Comparison of ENCODE assay signal across 34 cellular contexts in genomic region chr2:170743530-170744239, GRCh38. TPM values are rescaled to one million over a fixed set of nuclear protein-coding genes. Genes with fewer than 3 reads are reported as not detected.
A peak's percentile ranks its signal among the peaks of the same experiment; 100 is the strongest.
DNase-seq lines count a peak whose midpoint lies in the region; ATAC-seq, FAIRE-seq and TF ChIP-seq lines count a peak whose summit lies in the region.
"Had no signal": no experiment of that assay in that cellular context is flagged by ENCODE, and none has a peak within 500 bp of the region (broad histone marks: within the 10 kb centered on the region; RNA-seq: fewer than 3 reads in every experiment).

No MANE protein-coding gene starts in this region.

- in situ Hi-C loops in K562 (cut with MboI), result no loop called here
- in situ Hi-C loops in mammary epithelial cell (cut with MboI; ENCODE audit: low sequenced_read_pairs in 2 of 2), result no loop called here

- H3K36me3 Mint-ChIP-seq in MCF 10A (ENCODE audit: insufficient read depth, unreplicated experiment), result no peaks in the 10 kb centered on the region

- DNase-seq in MCF 10A (ENCODE audit: unreplicated experiment) (peak; percentile 39), breast epithelium (ENCODE audit: low spot score in 2 of 2) (no peak), K562 (ENCODE audit: extremely low read depth in 1 of 4, low spot score in 3 of 4) (peak; percentile 92 to 94 (median 92)), right lobe of liver (no peak), upper lobe of right lung (no peak), dermis blood vessel endothelial cell (no peak), mammary epithelial cell (no peak), nucleus accumbens (lab: John Stamatoyannopoulos, UW) (no peak)
- DNase-seq: activated CD8-positive, alpha-beta memory T cell treated with anti-CD3 and anti-CD28 coated beads, Interleukin-2, amount 50 U/mL, for 48 hours; activated CD8-positive, alpha-beta T cell treated with anti-CD3 and anti-CD28 coated beads for 36 hours; activated naive CD4-positive, alpha-beta T cell treated with Interleukin-2 at 50 U/mL for 16 hours; AML-193; CD4-positive, alpha-beta T cell; GM23248; kidney; MM.1S; NCI-H1417 treated with DMSO at 0.1 percent for 48 hours; NCI-H2081 treated with DMSO at 0.1 percent for 48 hours; NCI-H345; pancreas; Peyer's patch; SIG-M5; stimulated activated naive CD4-positive, alpha-beta T cell had no signal

- H3K79me2 ChIP-seq in K562 (ENCODE audit: control insufficient read depth, insufficient read depth, low read length) (0 out of 3 replicates have a peak, but pooled peaks cover 2% of the 10 kb centered on the region), mammary epithelial cell (ENCODE audit: insufficient read depth, low read length) (no peaks in the 10 kb centered on the region)

- peak; percentile 49 for TF ChIP-seq EP300 in K562 (IDR thresholded peaks at IDR 0.05; ENCODE audit: low read length)

- peak overlapping the region; percentile 65 to 74; a peak in 3 of 4 replicates for H3K9ac ChIP-seq in K562 (ENCODE audit: insufficient read depth in 1 of 2, low read depth in 2 of 2, low read length in 2 of 2)
- no peak overlapping the region for H3K9ac ChIP-seq in mammary epithelial cell (ENCODE audit: insufficient read depth, low read length)
- H3K9ac ChIP-seq: GM23248 had no signal

- H3K9me3 ChIP-seq in breast epithelium, result no peaks in the 10 kb centered on the region
- no peaks in the 10 kb centered on the region for H3K9me3 ChIP-seq in K562 (replicated peaks; ENCODE audit: control insufficient read depth, insufficient read depth, low read depth, low read length)
- H3K9me3 ChIP-seq in right lobe of liver, result no peaks in the 10 kb centered on the region
- H3K9me3 ChIP-seq in upper lobe of right lung, result no peaks in the 10 kb centered on the region
- H3K9me3 ChIP-seq in mammary epithelial cell (replicated peaks; ENCODE audit: insufficient read depth, low read length), result no peaks in the 10 kb centered on the region
- H3K9me3 ChIP-seq: pancreas, Peyer's patch, thoracic aorta, uterus had no signal

- peaks cover 39% of the 10 kb centered on the region for H3K4me1 Mint-ChIP-seq in MCF 10A (ENCODE audit: insufficient read depth, unreplicated experiment)
- H3K4me1 Mint-ChIP-seq: central memory CD8-positive, alpha-beta T cell had no signal

- no peaks in the 10 kb centered on the region for H3K27me3 Mint-ChIP-seq in MCF 10A (ENCODE audit: insufficient read depth, unreplicated experiment)

- peak overlapping the region; percentile 95 for H3K27ac Mint-ChIP-seq in MCF 10A (ENCODE audit: low read depth, unreplicated experiment)
- H3K27ac Mint-ChIP-seq: activated CD8-positive, alpha-beta T cell treated with anti-CD3 and anti-CD28 coated beads for 36 hours; activated T-helper 1 cell treated with anti-CD3 and anti-CD28 coated beads, Interleukin-12 subunit alpha, Interleukin-12 subunit beta, Interleukin-2, Interleukin-4 antibody, amounts not matched to agents 30 ng/mL and 10 ng/mL and 1 ng/mL, durations not matched to agents 14 hours and 24 hours and 36 hours; CD4-positive, alpha-beta T cell; dendritic cell treated with granulocyte-macrophage colony-stimulating factor and Interleukin-4, amounts not matched to agents 40 ng/mL and 50 ng/mL, for 4 days; T-helper 2 cell treated with Interferon-gamma antibody and Interleukin-4, amounts not matched to agents 5 μg/mL and 100 μg/mL, for 36 hours had no signal

- no peak for TF ChIP-seq RAD21 in K562 (CRISPR knock-in tag; conservative IDR thresholded peaks at IDR 0.05 in 1 of 2, IDR thresholded peaks at IDR 0.05 in 1 of 2)

- no peaks in the 10 kb centered on the region for H4K20me1 ChIP-seq in K562 (replicated peaks; ENCODE audit: control insufficient read depth, insufficient read depth, low read length)
- no peaks in the 10 kb centered on the region for H4K20me1 ChIP-seq in mammary epithelial cell (ENCODE audit: insufficient read depth, low read length)

- H3K4me3 Mint-ChIP-seq in MCF 10A (ENCODE audit: unreplicated experiment), result peak overlapping the region; percentile 48
- H3K4me3 Mint-ChIP-seq: activated CD8-positive, alpha-beta T cell treated with anti-CD3 and anti-CD28 coated beads for 36 hours; activated T-helper 1 cell treated with anti-CD3 and anti-CD28 coated beads, Interleukin-12 subunit alpha, Interleukin-12 subunit beta, Interleukin-2, Interleukin-4 antibody, amounts not matched to agents 30 ng/mL and 10 ng/mL and 1 ng/mL, durations not matched to agents 14 hours and 24 hours and 36 hours; CD4-positive, alpha-beta T cell; central memory CD8-positive, alpha-beta T cell; dendritic cell treated with granulocyte-macrophage colony-stimulating factor and Interleukin-4, amounts not matched to agents 40 ng/mL and 50 ng/mL, for 4 days; T-helper 2 cell treated with Interferon-gamma antibody and Interleukin-4, amounts not matched to agents 5 μg/mL and 100 μg/mL, for 36 hours had no signal

- POLR2A ChIA-PET in MCF 10A (lab: Yijun Ruan, JAX) (interaction anchor here (0.6 to 2.0 kb wide), 8 partner anchors 8 to 1204 kb away, joined by 3 to 8 read pairs (median 4); partner anchors contain the start of gene ERICH2), K562 (lab: Yijun Ruan, JAX) (interaction anchor here (0.6 to 1.9 kb wide), 8 partner anchors 19 to 1221 kb away, joined by 3 to 8 read pairs (median 4); partner anchors contain the start of gene ERICH2)

- TSS peak; percentile 66 for BruUV-seq in MCF 10A (replicated peaks; lab: Mats Ljungman, UMichigan)
- no TSS peak for BruUV-seq in K562 (replicated peaks; lab: Mats Ljungman, UMichigan)
- BruUV-seq in mammary epithelial cell (replicated peaks; lab: Mats Ljungman, UMichigan), result no TSS peak

- H2AFZ ChIP-seq in K562 (ENCODE audit: low read depth, low read length) (peak overlapping the region; percentile 93), mammary epithelial cell (ENCODE audit: low read depth, low read length) (no peak overlapping the region)
- H2AFZ ChIP-seq: GM23248 had no signal

- intact Hi-C loops in MCF 10A (cut with micrococcal nuclease), result no loop called here
- intact Hi-C loops in breast epithelium (cut with DNase I; ENCODE audit: low total_unique reads), result no loop called here
- intact Hi-C loops in K562 (cut with micrococcal nuclease), result loop anchor here (2.0 kb wide), 1 partner anchor 27 kb away; the partner anchor contains the start of gene ERICH2
- intact Hi-C loops in right lobe of liver (cut with DNase I), result no loop called here
- intact Hi-C loops in upper lobe of right lung (cut with DNase I), result no loop called here
- intact Hi-C loops in mammary epithelial cell (cut with micrococcal nuclease), result no loop called here

- CTCF ChIA-PET in MCF 10A (lab: Yijun Ruan, JAX) (interaction anchor here (0.7 kb wide), 2 partner anchors 9 to 1832 kb away, joined by 3 to 4 read pairs; no protein-coding TSS in a partner anchor), K562 (lab: Yijun Ruan, JAX; ENCODE audit: low intra/inter-chr PET ratio) (interaction anchor here (0.6 kb wide), 1 partner anchor 532 kb away, joined by 3 read pairs; no protein-coding TSS in a partner anchor), mammary epithelial cell (lab: Charles Lee; ENCODE audit: low non-redundant PET) (no interaction called here)

- H3K4me1 ChIP-seq in breast epithelium, result no peaks in the 10 kb centered on the region
- H3K4me1 ChIP-seq in K562 (replicated peaks in 1 of 2; ENCODE audit: control insufficient read depth in 2 of 2, insufficient read depth in 2 of 2, low read length in 2 of 2), result peaks cover 33 to 57% of the 10 kb centered on the region in 2 experiments; a peak in 4 of 5 replicates
- peaks cover 0 to 9% (median 2%) of the 10 kb centered on the region in 4 donors for H3K4me1 ChIP-seq in right lobe of liver
- peaks cover 4% of the 10 kb centered on the region for H3K4me1 ChIP-seq in upper lobe of right lung
- H3K4me1 ChIP-seq in mammary epithelial cell (ENCODE audit: insufficient read depth, low read length), result peaks cover 19% of the 10 kb centered on the region
- H3K4me1 ChIP-seq: pancreas, Peyer's patch, uterus had no signal

- dilution Hi-C loops in mammary epithelial cell (cut with HindIII; ENCODE audit: low sequenced_read_pairs), result no loop called here

- 6% methylated on average over 8 of the region's 8 CpGs for WGBS in K562 (ENCODE audit: insufficient coverage, low coverage, missing lambda C conversion rate)
- 48% methylated on average over 7 of the region's 8 CpGs for WGBS in right lobe of liver (ENCODE audit: insufficient coverage, low coverage, low lambda C conversion rate, missing lambda C conversion rate)
- WGBS in mammary epithelial cell (ENCODE audit: low coverage, missing lambda C conversion rate), result 60% methylated on average over 6 of the region's 8 CpGs

- H3K36me3 ChIP-seq in breast epithelium (no peaks in the 10 kb centered on the region), K562 (ENCODE audit: control insufficient read depth, insufficient read depth, low read length) (no peaks in the 10 kb centered on the region), right lobe of liver (no peaks in the 10 kb centered on the region), upper lobe of right lung (no peaks in the 10 kb centered on the region), mammary epithelial cell (ENCODE audit: insufficient read depth, low read length) (no peaks in the 10 kb centered on the region)
- H3K36me3 ChIP-seq: pancreas, Peyer's patch, thoracic aorta, uterus had no signal

- H3K27me3 ChIP-seq in breast epithelium, result no peaks in the 10 kb centered on the region
- no peaks in the 10 kb centered on the region for H3K27me3 ChIP-seq in K562 (ENCODE audit: control insufficient read depth in 2 of 2, insufficient read depth in 2 of 2, low read length in 2 of 2)
- no peaks in the 10 kb centered on the region for H3K27me3 ChIP-seq in right lobe of liver
- no peaks in the 10 kb centered on the region for H3K27me3 ChIP-seq in upper lobe of right lung
- no peaks in the 10 kb centered on the region for H3K27me3 ChIP-seq in mammary epithelial cell (ENCODE audit: insufficient read depth, low read length)
- H3K27me3 ChIP-seq: pancreas, Peyer's patch, uterus had no signal

- peak; percentile 88 for FAIRE-seq in K562 (lab: Jason Lieb, UNC)
- FAIRE-seq: A204.1, D721Med, kidney, pancreas had no signal

- H3K27ac ChIP-seq in breast epithelium, result no peak overlapping the region
- H3K27ac ChIP-seq in K562 (ENCODE audit: extremely low read depth, low read depth, low read length), result peak overlapping the region; percentile 89
- H3K27ac ChIP-seq in right lobe of liver, result peak overlapping the region in 2 of 3 donors; percentile 32 to 56
- H3K27ac ChIP-seq in upper lobe of right lung, result peak overlapping the region; percentile 58
- H3K27ac ChIP-seq in mammary epithelial cell (ENCODE audit: insufficient read depth, low read depth, low read length), result no peak overlapping the region
- H3K27ac ChIP-seq: GM23248, pancreas, Peyer's patch, skin epidermis, thoracic aorta, uterus had no signal

- TF ChIP-seq CTCF in MCF 10A (IDR thresholded peaks at IDR 0.05; ENCODE audit: unreplicated experiment), result no peak
- TF ChIP-seq CTCF in breast epithelium (IDR thresholded peaks at IDR 0.05), result no peak
- TF ChIP-seq CTCF in K562 (IDR thresholded peaks at IDR 0.05 in 2 of 3, conservative IDR thresholded peaks at IDR 0.05 in 1 of 3; ENCODE audit: insufficient read depth in 2 of 3, low read depth in 1 of 3, low read length in 3 of 3), result no peak
- no peak for TF ChIP-seq CTCF in right lobe of liver (IDR thresholded peaks at IDR 0.05)
- TF ChIP-seq CTCF in upper lobe of right lung (IDR thresholded peaks at IDR 0.05), result no peak
- no peak for TF ChIP-seq CTCF in mammary epithelial cell (conservative IDR thresholded peaks at IDR 0.05 in 1 of 2, IDR thresholded peaks at IDR 0.05 in 1 of 2; ENCODE audit: extremely low read depth in 1 of 2, insufficient read depth in 1 of 2, low read depth in 1 of 2, low read length in 2 of 2)

- H3K4me2 ChIP-seq in K562 (ENCODE audit: insufficient read depth, low read length) (peak overlapping the region; percentile 84), mammary epithelial cell (ENCODE audit: insufficient read depth, low read depth, low read length) (no peak overlapping the region)

- H3K9me3 Mint-ChIP-seq in MCF 10A (ENCODE audit: unreplicated experiment), result no peaks in the 10 kb centered on the region
- H3K9me3 Mint-ChIP-seq: activated CD8-positive, alpha-beta T cell treated with anti-CD3 and anti-CD28 coated beads for 36 hours; activated T-helper 1 cell treated with anti-CD3 and anti-CD28 coated beads, Interleukin-12 subunit alpha, Interleukin-12 subunit beta, Interleukin-2, Interleukin-4 antibody, amounts not matched to agents 30 ng/mL and 10 ng/mL and 1 ng/mL, durations not matched to agents 14 hours and 24 hours and 36 hours; CD4-positive, alpha-beta T cell; central memory CD8-positive, alpha-beta T cell; dendritic cell treated with granulocyte-macrophage colony-stimulating factor and Interleukin-4, amounts not matched to agents 40 ng/mL and 50 ng/mL, for 4 days; T-helper 2 cell treated with Interferon-gamma antibody and Interleukin-4, amounts not matched to agents 5 μg/mL and 100 μg/mL, for 36 hours had no signal

- TF ChIP-seq POLR2A in breast epithelium (IDR thresholded peaks at IDR 0.05) (no peak), K562 (conservative IDR thresholded peaks at IDR 0.05) (peak; percentile 53; the same call in 1 of the 2 replicates), right lobe of liver (IDR thresholded peaks at IDR 0.05) (no peak)

- H3K4me3 ChIP-seq in breast epithelium (no peak overlapping the region), K562 (peak overlapping the region; percentile 22; the same call in 1 of the 2 replicates), right lobe of liver (peak overlapping the region in 2 of 3 donors; percentile 22 to 40), upper lobe of right lung (peak overlapping the region; percentile 41), mammary epithelial cell (replicated peaks in 1 of 3; ENCODE audit: insufficient read depth in 1 of 3, low read depth in 2 of 3, low read length in 3 of 3) (no peak overlapping the region)
- H3K4me3 ChIP-seq: GM23248, pancreas, Peyer's patch, skin epidermis, thoracic aorta, uterus had no signal

- ATAC-seq in K562, result peak; percentile 89
- peak; percentile 46 to 78 (median 60) for ATAC-seq in right lobe of liver
- peak; percentile 77 for ATAC-seq in upper lobe of right lung
- ATAC-seq: activated CD8-positive, alpha-beta T cell treated with anti-CD3 and anti-CD28 coated beads for 36 hours had no signal

- no peaks in the 10 kb centered on the region for H3K9me1 ChIP-seq in K562 (ENCODE audit: control insufficient read depth, insufficient read depth, low read length)

RNA-seq across cellular contexts. Expression of gene ERICH2, which starts 26.5 kb away (rescaled TPM):
- total RNA-seq in MCF 10A (2022) (7.2 and 22.4 TPM in 2 replicates), breast epithelium (under 1 TPM in 1 of 3 donors, not detected in 2; 0.80 TPM), K562 (2014; rRNA removed) (1.1 and 1.2 TPM in 2 replicates), K562 (2014; rRNA removed; fragmentation: Illumina TruSeq; extraction: Trizol) (1.2 and 2.4 TPM in 2 replicates), K562 (2015; rRNA removed; fragmentation: Illumina TruSeq; extraction: Trizol) (1.2 and 1.6 TPM in 2 replicates), K562 (2021) (1.2 and 1.3 TPM in 2 replicates), right lobe of liver (1 to 10 TPM in 2 of 6 experiments, under 1 TPM in 1, not detected in 3; 0.53 to 1.2 (median 1.1) TPM), upper lobe of right lung (5.6 TPM), dermis blood vessel endothelial cell (not detected in 2 replicates), mammary epithelial cell (1 to 10 TPM; 1.7 to 2.4 TPM)
- not detected in 2 replicates for total RNA-seq in K562 (2011; cell fraction: chromatin; rRNA removed; ENCODE audit: low replicate concordance)
- total RNA-seq in K562 (2011; cell fraction: nucleolus; rRNA removed), result not detected in 2 replicates
- total RNA-seq in K562 (2011; cell fraction: nucleoplasm; rRNA removed), result not detected in 2 replicates
- polyA plus RNA-seq in K562 (2011; rRNA removed) (1.5 and 1.8 TPM in 2 replicates), K562 (2014; fragmentation: Illumina TruSeq; extraction: Trizol) (1.1 and 1.6 TPM in 2 replicates), K562 (2014; fragmentation: Nextera tagmentation; extraction: Ambion mirVana) (1 to 10 TPM in 1 of 2 experiments, under 1 TPM in 1; 0.85 to 1.0 TPM), K562 (2014; rRNA removed) (1.4 and 1.8 TPM in 2 replicates), mammary epithelial cell (0.20 TPM)
- polyA plus RNA-seq in K562 (2011; cell fraction: cytosol; rRNA removed), result 0.12 TPM in 1 of 2 replicates, not detected in the other
- polyA plus RNA-seq in K562 (2011; cell fraction: nucleus; rRNA removed), result 0.36 TPM in 1 of 2 replicates, not detected in the other
- 3.3 and 13.0 TPM in 2 replicates for polyA plus RNA-seq in K562 (2012)
- 0.66 and 0.70 TPM in 2 replicates for polyA minus RNA-seq in K562 (2011; rRNA and poly(A)+ RNA removed)
- not detected in 2 replicates for polyA minus RNA-seq in K562 (2011; cell fraction: cytosol; rRNA and poly(A)+ RNA removed)
- 0.89 TPM in 1 of 2 replicates, not detected in the other for polyA minus RNA-seq in K562 (2011; cell fraction: nucleus; rRNA and poly(A)+ RNA removed)
- not detected for polyA minus RNA-seq in mammary epithelial cell
- total RNA-seq: activated CD8-positive, alpha-beta T cell treated with anti-CD3 and anti-CD28 coated beads for 36 hours; activated T-helper 1 cell treated with anti-CD3 and anti-CD28 coated beads, Interleukin-12 subunit alpha, Interleukin-12 subunit beta, Interleukin-2, Interleukin-4 antibody, amounts not matched to agents 30 ng/mL and 10 ng/mL and 1 ng/mL, durations not matched to agents 14 hours and 24 hours and 36 hours; CD4-positive, alpha-beta T cell; Daoy; glomerular endothelial cell; GM23248; Peyer's patch; thoracic aorta had no signal
- polyA plus RNA-seq: GM23248 had no signal

RNA-seq across cellular contexts. Expression of gene SP5, which starts 28.5 kb away (rescaled TPM):
- total RNA-seq in MCF 10A (2022), result not detected in 2 replicates
- 1 to 10 TPM; 1.5 to 7.9 (median 5.8) TPM for total RNA-seq in breast epithelium
- total RNA-seq in K562 (2011; cell fraction: chromatin; rRNA removed; ENCODE audit: low replicate concordance), result not detected in 2 replicates
- total RNA-seq in K562 (2011; cell fraction: nucleolus; rRNA removed), result 0.26 TPM in 1 of 2 replicates, not detected in the other
- 0.31 TPM in 1 of 2 replicates, not detected in the other for total RNA-seq in K562 (2011; cell fraction: nucleoplasm; rRNA removed)
- 0.59 and 0.65 TPM in 2 replicates for total RNA-seq in K562 (2014; rRNA removed)
- 0.07 TPM in 1 of 2 replicates, not detected in the other for total RNA-seq in K562 (2014; rRNA removed; fragmentation: Illumina TruSeq; extraction: Trizol)
- 0.25 and 0.30 TPM in 2 replicates for total RNA-seq in K562 (2015; rRNA removed; fragmentation: Illumina TruSeq; extraction: Trizol)
- 1.7 and 1.8 TPM in 2 replicates for total RNA-seq in K562 (2021)
- polyA plus RNA-seq in K562 (2011; rRNA removed), result 0.06 and 0.31 TPM in 2 replicates
- polyA plus RNA-seq in K562 (2011; cell fraction: cytosol; rRNA removed), result 0.22 and 0.57 TPM in 2 replicates
- 0.24 and 0.46 TPM in 2 replicates for polyA plus RNA-seq in K562 (2011; cell fraction: nucleus; rRNA removed)
- 0.78 and 1.1 TPM in 2 replicates for polyA plus RNA-seq in K562 (2012)
- not detected in 2 replicates for polyA plus RNA-seq in K562 (2014; fragmentation: Illumina TruSeq; extraction: Trizol)
- polyA plus RNA-seq in K562 (2014; fragmentation: Nextera tagmentation; extraction: Ambion mirVana), result under 1 TPM; 0.03 TPM
- polyA plus RNA-seq in K562 (2014; rRNA removed), result 0.67 and 0.99 TPM in 2 replicates
- 0.09 TPM in 1 of 2 replicates, not detected in the other for polyA minus RNA-seq in K562 (2011; rRNA and poly(A)+ RNA removed)
- not detected in 2 replicates for polyA minus RNA-seq in K562 (2011; cell fraction: cytosol; rRNA and poly(A)+ RNA removed)
- polyA minus RNA-seq in K562 (2011; cell fraction: nucleus; rRNA and poly(A)+ RNA removed), result 0.27 and 1.1 TPM in 2 replicates
- 10 to 100 TPM in 1 of 6 experiments, 1 to 10 TPM in 5; 1.4 to 16.0 (median 1.9) TPM for total RNA-seq in right lobe of liver
- total RNA-seq in upper lobe of right lung, result 2.5 TPM
- total RNA-seq in dermis blood vessel endothelial cell, result not detected in 2 replicates
- total RNA-seq in mammary epithelial cell, result not detected
- polyA plus RNA-seq in mammary epithelial cell, result not detected
- polyA minus RNA-seq in mammary epithelial cell, result not detected
- total RNA-seq: activated CD8-positive, alpha-beta T cell treated with anti-CD3 and anti-CD28 coated beads for 36 hours; activated T-helper 1 cell treated with anti-CD3 and anti-CD28 coated beads, Interleukin-12 subunit alpha, Interleukin-12 subunit beta, Interleukin-2, Interleukin-4 antibody, amounts not matched to agents 30 ng/mL and 10 ng/mL and 1 ng/mL, durations not matched to agents 14 hours and 24 hours and 36 hours; CD4-positive, alpha-beta T cell; GM23248; thoracic aorta had no signal
- polyA plus RNA-seq: GM23248 had no signal

Comparison
In these comparisons a context has a peak if more than half of its experiments do, and no peak if none do; other contexts are left out.
1. DNase-seq: peak in MCF 10A (single experiment) and K562 (4 of 4); none in breast epithelium (0 of 2), right lobe of liver (0 of 3), upper lobe of right lung (single experiment), dermis blood vessel endothelial cell (single experiment), mammary epithelial cell (single experiment) and nucleus accumbens (0 of 56).
2. H3K27ac ChIP-seq: peak in K562 (single experiment), right lobe of liver (2 of 3) and upper lobe of right lung (single experiment); none in breast epithelium (0 of 2) and mammary epithelial cell (single experiment).
3. H3K4me3 ChIP-seq: peak in K562 (single experiment), right lobe of liver (2 of 3) and upper lobe of right lung (single experiment); none in breast epithelium (0 of 3) and mammary epithelial cell (0 of 3).
4. Peak in every context shown above with its lines, with median percentiles within 50 percentile points of each other: ATAC-seq.